26 cellular contexts compared by ENCODE assay signal in genomic region chr20:24820345-24820744, GRCh38.
"Had no signal": no experiment of that assay in that cellular context is flagged by ENCODE, and none has a peak within 500 bp of the region (broad histone marks: within the 10 kb centered on the region; RNA-seq: fewer than 3 reads in every experiment).

No MANE protein-coding gene starts in this region.

- H3K27me3 ChIP-seq: ascending aorta, cardiac muscle cell had no signal

- H3K27ac ChIP-seq: ascending aorta, cardiac muscle cell, VCaP had no signal

- H3K9me3 ChIP-seq: ascending aorta had no signal

- ATAC-seq: activated CD8-positive, alpha-beta memory T cell treated with anti-CD3 and anti-CD28 coated beads, Interleukin-2, amount 10 ng/mL, durations not matched to agents 7 days and 5 days; activated CD8-positive, alpha-beta T cell treated with anti-CD3 and anti-CD28 coated beads, Interleukin-2, amount 10 ng/mL, durations not matched to agents 7 days and 5 days; activated naive CD8-positive, alpha-beta T cell treated with anti-CD3 and anti-CD28 coated beads, Interleukin-2, amount 50 U/mL, for 24 hours; T-cell; T-helper 17 cell had no signal

- H3K4me1 ChIP-seq: ascending aorta had no signal

- H3K36me3 ChIP-seq: ascending aorta, cardiac muscle cell had no signal

- H3K4me3 ChIP-seq: ascending aorta, cardiac muscle cell had no signal

- DNase-seq: activated B cell treated with CpG ODN at 0.5 μM for 24 hours; activated CD4-positive, alpha-beta memory T cell treated with anti-CD3 and anti-CD28 coated beads, Interleukin-2, amount 10 ng/mL, durations not matched to agents 7 days and 5 days; activated CD4-positive, alpha-beta T cell treated with anti-CD3 and anti-CD28 coated beads for 48 hours; activated CD4-positive, alpha-beta T cell treated with anti-CD3 and anti-CD28 coated beads, Interleukin-2, amount 10 ng/mL, durations not matched to agents 7 days and 5 days; activated CD4-positive, alpha-beta T cell treated with anti-CD3 and anti-CD28 coated beads, Interleukin-2, amount 50 U/mL, for 48 hours; activated CD4-positive, CD25-positive, alpha-beta regulatory T cell treated with anti-CD3 and anti-CD28 coated beads, Interleukin-2, amount 50 U/mL, for 72 hours; activated CD8-positive, alpha-beta memory T cell treated with anti-CD3 and anti-CD28 coated beads for 24 hours; activated CD8-positive, alpha-beta memory T cell treated with anti-CD3 and anti-CD28 coated beads, Interleukin-2, amount 10 ng/mL, durations not matched to agents 7 days and 5 days; activated CD8-positive, alpha-beta memory T cell treated with anti-CD3 and anti-CD28 coated beads, Interleukin-2, amount 50 U/mL, for 48 hours; activated CD8-positive, alpha-beta T cell treated with anti-CD3 and anti-CD28 coated beads, Interleukin-2, amount 10 ng/mL, durations not matched to agents 7 days and 5 days; activated gamma-delta T cell; activated naive CD4-positive, alpha-beta T cell treated with anti-CD3 and anti-CD28 coated beads, Interleukin-2, amount 10 ng/mL, durations not matched to agents 7 days and 5 days; activated naive CD4-positive, alpha-beta T cell treated with Interleukin-2 at 50 U/mL for 16 hours; activated naive CD8-positive, alpha-beta T cell treated with anti-CD3 and anti-CD28 coated beads, Interleukin-2, amount 10 ng/mL, durations not matched to agents 7 days and 5 days; activated naive CD8-positive, alpha-beta T cell treated with anti-CD3 and anti-CD28 coated beads, Interleukin-2, amount 50 U/mL, for 24 hours; activated T-cell treated with anti-CD3 and anti-CD28 coated beads, Interleukin-2, amount 50 U/mL, for 24 hours; activated T-cell treated with anti-CD3 and anti-CD28 coated beads, Interleukin-2, amount 50 U/mL, for 48 hours; amygdala; anterior cingulate cortex; caudate nucleus; cerebellar nuclear complex; T-cell; T-helper 17 cell had no signal
